In the genomic region with DNA sequence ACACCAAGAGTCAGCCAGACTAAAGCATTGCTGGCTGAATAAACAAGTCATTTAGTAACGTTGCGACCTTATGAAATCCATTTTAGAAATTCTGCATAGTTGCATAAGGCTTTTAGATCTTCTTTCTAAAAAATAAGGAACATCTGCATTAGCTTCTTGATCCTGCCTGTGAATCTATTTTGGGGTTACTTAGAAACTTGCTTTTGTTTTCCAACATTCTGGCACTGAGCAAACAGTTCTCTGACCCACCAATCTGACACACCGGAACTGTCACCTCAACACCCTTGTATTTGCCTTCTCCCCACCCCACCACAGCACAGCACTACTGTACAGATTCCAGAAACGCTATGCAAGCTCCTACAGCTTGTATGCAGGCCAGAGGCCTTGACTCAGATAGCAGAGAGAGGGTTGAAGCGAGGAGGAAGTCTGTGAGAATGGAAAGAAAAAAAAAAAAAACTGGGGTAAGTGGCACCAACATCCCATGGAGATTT, we compare ENCODE assay signal across 1 cellular context.
TF ChIP-seq lines count a peak whose summit lies in the region.

No MANE protein-coding gene starts in this region.

TF ChIP-seq in HepG2, 621 proteins besides CTCF, POLR2A, EP300 and RAD21 (continued from another document and continues in another):
- TF ChIP-seq, protein P1, sequence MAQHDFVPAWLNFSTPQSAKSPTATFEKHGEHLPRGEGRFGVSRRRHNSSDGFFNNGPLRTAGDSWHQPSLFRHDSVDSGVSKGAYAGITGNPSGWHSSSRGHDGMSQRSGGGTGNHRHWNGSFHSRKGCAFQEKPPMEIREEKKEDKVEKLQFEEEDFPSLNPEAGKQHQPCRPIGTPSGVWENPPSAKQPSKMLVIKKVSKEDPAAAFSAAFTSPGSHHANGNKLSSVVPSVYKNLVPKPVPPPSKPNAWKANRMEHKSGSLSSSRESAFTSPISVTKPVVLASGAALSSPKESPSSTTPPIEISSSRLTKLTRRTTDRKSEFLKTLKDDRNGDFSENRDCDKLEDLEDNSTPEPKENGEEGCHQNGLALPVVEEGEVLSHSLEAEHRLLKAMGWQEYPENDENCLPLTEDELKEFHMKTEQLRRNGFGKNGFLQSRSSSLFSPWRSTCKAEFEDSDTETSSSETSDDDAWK (CRISPR knock-in tag; IDR thresholded peaks at IDR 0.05): no peak
- TF ChIP-seq, protein P2, sequence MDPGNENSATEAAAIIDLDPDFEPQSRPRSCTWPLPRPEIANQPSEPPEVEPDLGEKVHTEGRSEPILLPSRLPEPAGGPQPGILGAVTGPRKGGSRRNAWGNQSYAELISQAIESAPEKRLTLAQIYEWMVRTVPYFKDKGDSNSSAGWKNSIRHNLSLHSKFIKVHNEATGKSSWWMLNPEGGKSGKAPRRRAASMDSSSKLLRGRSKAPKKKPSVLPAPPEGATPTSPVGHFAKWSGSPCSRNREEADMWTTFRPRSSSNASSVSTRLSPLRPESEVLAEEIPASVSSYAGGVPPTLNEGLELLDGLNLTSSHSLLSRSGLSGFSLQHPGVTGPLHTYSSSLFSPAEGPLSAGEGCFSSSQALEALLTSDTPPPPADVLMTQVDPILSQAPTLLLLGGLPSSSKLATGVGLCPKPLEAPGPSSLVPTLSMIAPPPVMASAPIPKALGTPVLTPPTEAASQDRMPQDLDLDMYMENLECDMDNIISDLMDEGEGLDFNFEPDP (CRISPR knock-in tag; conservative IDR thresholded peaks at IDR 0.05): no peak
- TF ChIP-seq HNRNPUL1 (IDR thresholded peaks at IDR 0.05; ENCODE audit: low read depth, low read length) (no peak), ZNF260 (CRISPR knock-in tag; IDR thresholded peaks at IDR 0.05; ENCODE audit: borderline replicate concordance, low read depth) (no peak), PITX1 (CRISPR knock-in tag; IDR thresholded peaks at IDR 0.05) (peak; percentile 59; the same call in 1 of the 2 replicates), STAG1 (CRISPR knock-in tag; IDR thresholded peaks at IDR 0.05) (no peak), KLF15 (CRISPR knock-in tag; IDR thresholded peaks at IDR 0.05; ENCODE audit: borderline replicate concordance) (no peak), ZNF598 (CRISPR knock-in tag; IDR thresholded peaks at IDR 0.05; ENCODE audit: borderline replicate concordance) (no peak), NCOA1 (CRISPR knock-in tag; IDR thresholded peaks at IDR 0.05) (no peak), ZNF33A (CRISPR knock-in tag; IDR thresholded peaks at IDR 0.05; ENCODE audit: borderline replicate concordance) (no peak), RAD51 (IDR thresholded peaks at IDR 0.05; ENCODE audit: borderline replicate concordance) (no peak), ARNT2 (CRISPR knock-in tag; IDR thresholded peaks at IDR 0.05; ENCODE audit: low read depth) (no peak), ZBTB20 (CRISPR knock-in tag; IDR thresholded peaks at IDR 0.05; ENCODE audit: borderline replicate concordance, low read depth) (peak; percentile 95; the same call in 1 of the 2 replicates), ZNF724P (CRISPR knock-in tag; IDR thresholded peaks at IDR 0.05; ENCODE audit: borderline replicate concordance) (no peak), GABPB1 (CRISPR knock-in tag; IDR thresholded peaks at IDR 0.05) (peak; percentile 61; the same call in 1 of the 2 replicates), ZNF792 (CRISPR knock-in tag; IDR thresholded peaks at IDR 0.05) (peak; percentile 76; the same call in 1 of the 2 replicates), CHD4 (IDR thresholded peaks at IDR 0.05; ENCODE audit: borderline replicate concordance, low read length) (no peak), THAP11 (CRISPR knock-in tag; IDR thresholded peaks at IDR 0.05) (peak; percentile 49), ISX (CRISPR knock-in tag; conservative IDR thresholded peaks at IDR 0.05) (no peak), ZNF562 (CRISPR knock-in tag; IDR thresholded peaks at IDR 0.05; ENCODE audit: borderline replicate concordance) (no peak), ZNF549 (CRISPR knock-in tag; IDR thresholded peaks at IDR 0.05) (no peak), RORA (CRISPR knock-in tag; IDR thresholded peaks at IDR 0.05) (no peak), ZNF678 (CRISPR knock-in tag; IDR thresholded peaks at IDR 0.05) (no peak), NPAS2 (CRISPR knock-in tag; IDR thresholded peaks at IDR 0.05; ENCODE audit: borderline replicate concordance) (no peak), PTBP1 (IDR thresholded peaks at IDR 0.05; ENCODE audit: low read depth, low read length, poor library complexity, severe bottlenecking) (no peak), ZNF24 (IDR thresholded peaks at IDR 0.05) (no peak), NFIC (IDR thresholded peaks at IDR 0.05; ENCODE audit: low read length) (peak; percentile 77; the same call in 1 of the 2 replicates), KMT2A (CRISPR knock-in tag; IDR thresholded peaks at IDR 0.05) (peak; percentile 77), ATAD3A (CRISPR knock-in tag; IDR thresholded peaks at IDR 0.05) (no peak), ZNF230 (CRISPR knock-in tag; IDR thresholded peaks at IDR 0.05) (no peak), SMAD9 (CRISPR knock-in tag; IDR thresholded peaks at IDR 0.05) (no peak), EED (CRISPR knock-in tag; IDR thresholded peaks at IDR 0.05) (no peak)
- TF ChIP-seq, protein P3, sequence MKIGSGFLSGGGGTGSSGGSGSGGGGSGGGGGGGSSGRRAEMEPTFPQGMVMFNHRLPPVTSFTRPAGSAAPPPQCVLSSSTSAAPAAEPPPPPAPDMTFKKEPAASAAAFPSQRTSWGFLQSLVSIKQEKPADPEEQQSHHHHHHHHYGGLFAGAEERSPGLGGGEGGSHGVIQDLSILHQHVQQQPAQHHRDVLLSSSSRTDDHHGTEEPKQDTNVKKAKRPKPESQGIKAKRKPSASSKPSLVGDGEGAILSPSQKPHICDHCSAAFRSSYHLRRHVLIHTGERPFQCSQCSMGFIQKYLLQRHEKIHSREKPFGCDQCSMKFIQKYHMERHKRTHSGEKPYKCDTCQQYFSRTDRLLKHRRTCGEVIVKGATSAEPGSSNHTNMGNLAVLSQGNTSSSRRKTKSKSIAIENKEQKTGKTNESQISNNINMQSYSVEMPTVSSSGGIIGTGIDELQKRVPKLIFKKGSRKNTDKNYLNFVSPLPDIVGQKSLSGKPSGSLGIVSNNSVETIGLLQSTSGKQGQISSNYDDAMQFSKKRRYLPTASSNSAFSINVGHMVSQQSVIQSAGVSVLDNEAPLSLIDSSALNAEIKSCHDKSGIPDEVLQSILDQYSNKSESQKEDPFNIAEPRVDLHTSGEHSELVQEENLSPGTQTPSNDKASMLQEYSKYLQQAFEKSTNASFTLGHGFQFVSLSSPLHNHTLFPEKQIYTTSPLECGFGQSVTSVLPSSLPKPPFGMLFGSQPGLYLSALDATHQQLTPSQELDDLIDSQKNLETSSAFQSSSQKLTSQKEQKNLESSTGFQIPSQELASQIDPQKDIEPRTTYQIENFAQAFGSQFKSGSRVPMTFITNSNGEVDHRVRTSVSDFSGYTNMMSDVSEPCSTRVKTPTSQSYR (CRISPR knock-in tag; IDR thresholded peaks at IDR 0.05; ENCODE audit: borderline replicate concordance): 0 out of 2 replicates have a peak, but pooled peaks have one; percentile 44
- TF ChIP-seq, protein P4, sequence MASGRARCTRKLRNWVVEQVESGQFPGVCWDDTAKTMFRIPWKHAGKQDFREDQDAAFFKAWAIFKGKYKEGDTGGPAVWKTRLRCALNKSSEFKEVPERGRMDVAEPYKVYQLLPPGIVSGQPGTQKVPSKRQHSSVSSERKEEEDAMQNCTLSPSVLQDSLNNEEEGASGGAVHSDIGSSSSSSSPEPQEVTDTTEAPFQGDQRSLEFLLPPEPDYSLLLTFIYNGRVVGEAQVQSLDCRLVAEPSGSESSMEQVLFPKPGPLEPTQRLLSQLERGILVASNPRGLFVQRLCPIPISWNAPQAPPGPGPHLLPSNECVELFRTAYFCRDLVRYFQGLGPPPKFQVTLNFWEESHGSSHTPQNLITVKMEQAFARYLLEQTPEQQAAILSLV (CRISPR knock-in tag; IDR thresholded peaks at IDR 0.05; ENCODE audit: borderline replicate concordance): no peak; the same call in 1 of the 2 replicates
- TF ChIP-seq, protein P5, sequence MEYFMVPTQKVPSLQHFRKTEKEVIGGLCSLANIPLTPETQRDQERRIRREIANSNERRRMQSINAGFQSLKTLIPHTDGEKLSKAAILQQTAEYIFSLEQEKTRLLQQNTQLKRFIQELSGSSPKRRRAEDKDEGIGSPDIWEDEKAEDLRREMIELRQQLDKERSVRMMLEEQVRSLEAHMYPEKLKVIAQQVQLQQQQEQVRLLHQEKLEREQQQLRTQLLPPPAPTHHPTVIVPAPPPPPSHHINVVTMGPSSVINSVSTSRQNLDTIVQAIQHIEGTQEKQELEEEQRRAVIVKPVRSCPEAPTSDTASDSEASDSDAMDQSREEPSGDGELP (IDR thresholded peaks at IDR 0.05; ENCODE audit: borderline replicate concordance, low read depth): peak; percentile 48; the same call in 1 of the 2 replicates
- TF ChIP-seq, protein P6, sequence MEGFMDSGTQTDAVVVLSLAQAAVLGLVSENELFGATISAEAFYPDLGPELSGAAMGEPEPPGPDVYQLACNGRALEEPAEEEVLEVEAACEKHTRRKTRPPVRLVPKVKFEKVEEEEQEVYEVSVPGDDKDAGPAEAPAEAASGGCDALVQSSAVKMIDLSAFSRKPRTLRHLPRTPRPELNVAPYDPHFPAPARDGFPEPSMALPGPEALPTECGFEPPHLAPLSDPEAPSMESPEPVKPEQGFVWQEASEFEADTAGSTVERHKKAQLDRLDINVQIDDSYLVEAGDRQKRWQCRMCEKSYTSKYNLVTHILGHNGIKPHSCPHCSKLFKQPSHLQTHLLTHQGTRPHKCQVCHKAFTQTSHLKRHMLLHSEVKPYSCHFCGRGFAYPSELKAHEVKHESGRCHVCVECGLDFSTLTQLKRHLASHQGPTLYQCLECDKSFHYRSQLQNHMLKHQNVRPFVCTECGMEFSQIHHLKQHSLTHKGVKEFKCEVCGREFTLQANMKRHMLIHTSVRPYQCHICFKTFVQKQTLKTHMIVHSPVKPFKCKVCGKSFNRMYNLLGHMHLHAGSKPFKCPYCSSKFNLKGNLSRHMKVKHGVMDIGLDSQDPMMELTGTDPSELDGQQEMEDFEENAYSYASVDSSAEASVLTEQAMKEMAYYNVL (CRISPR knock-in tag; IDR thresholded peaks at IDR 0.05; ENCODE audit: borderline replicate concordance): peak; percentile 89
- TF ChIP-seq, protein P7, sequence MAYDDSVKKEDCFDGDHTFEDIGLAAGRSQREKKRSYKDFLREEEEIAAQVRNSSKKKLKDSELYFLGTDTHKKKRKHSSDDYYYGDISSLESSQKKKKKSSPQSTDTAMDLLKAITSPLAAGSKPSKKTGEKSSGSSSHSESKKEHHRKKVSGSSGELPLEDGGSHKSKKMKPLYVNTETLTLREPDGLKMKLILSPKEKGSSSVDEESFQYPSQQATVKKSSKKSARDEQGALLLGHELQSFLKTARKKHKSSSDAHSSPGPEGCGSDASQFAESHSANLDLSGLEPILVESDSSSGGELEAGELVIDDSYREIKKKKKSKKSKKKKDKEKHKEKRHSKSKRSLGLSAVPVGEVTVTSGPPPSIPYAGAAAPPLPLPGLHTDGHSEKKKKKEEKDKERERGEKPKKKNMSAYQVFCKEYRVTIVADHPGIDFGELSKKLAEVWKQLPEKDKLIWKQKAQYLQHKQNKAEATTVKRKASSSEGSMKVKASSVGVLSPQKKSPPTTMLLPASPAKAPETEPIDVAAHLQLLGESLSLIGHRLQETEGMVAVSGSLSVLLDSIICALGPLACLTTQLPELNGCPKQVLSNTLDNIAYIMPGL (CRISPR knock-in tag; IDR thresholded peaks at IDR 0.05; ENCODE audit: borderline replicate concordance in 1 of 2, low read depth in 1 of 2): peak in 1 of 2 experiments; percentile 24; a peak in 1 of 4 replicates
- TF ChIP-seq, protein P8, sequence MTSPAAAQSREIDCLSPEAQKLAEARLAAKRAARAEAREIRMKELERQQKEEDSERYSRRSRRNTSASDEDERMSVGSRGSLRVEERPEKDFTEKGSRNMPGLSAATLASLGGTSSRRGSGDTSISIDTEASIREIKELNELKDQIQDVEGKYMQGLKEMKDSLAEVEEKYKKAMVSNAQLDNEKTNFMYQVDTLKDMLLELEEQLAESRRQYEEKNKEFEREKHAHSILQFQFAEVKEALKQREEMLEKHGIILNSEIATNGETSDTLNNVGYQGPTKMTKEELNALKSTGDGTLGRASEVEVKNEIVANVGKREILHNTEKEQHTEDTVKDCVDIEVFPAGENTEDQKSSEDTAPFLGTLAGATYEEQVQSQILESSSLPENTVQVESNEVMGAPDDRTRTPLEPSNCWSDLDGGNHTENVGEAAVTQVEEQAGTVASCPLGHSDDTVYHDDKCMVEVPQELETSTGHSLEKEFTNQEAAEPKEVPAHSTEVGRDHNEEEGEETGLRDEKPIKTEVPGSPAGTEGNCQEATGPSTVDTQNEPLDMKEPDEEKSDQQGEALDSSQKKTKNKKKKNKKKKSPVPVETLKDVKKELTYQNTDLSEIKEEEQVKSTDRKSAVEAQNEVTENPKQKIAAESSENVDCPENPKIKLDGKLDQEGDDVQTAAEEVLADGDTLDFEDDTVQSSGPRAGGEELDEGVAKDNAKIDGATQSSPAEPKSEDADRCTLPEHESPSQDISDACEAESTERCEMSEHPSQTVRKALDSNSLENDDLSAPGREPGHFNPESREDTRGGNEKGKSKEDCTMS (CRISPR knock-in tag; conservative IDR thresholded peaks at IDR 0.05): no peak
- TF ChIP-seq, protein P9, sequence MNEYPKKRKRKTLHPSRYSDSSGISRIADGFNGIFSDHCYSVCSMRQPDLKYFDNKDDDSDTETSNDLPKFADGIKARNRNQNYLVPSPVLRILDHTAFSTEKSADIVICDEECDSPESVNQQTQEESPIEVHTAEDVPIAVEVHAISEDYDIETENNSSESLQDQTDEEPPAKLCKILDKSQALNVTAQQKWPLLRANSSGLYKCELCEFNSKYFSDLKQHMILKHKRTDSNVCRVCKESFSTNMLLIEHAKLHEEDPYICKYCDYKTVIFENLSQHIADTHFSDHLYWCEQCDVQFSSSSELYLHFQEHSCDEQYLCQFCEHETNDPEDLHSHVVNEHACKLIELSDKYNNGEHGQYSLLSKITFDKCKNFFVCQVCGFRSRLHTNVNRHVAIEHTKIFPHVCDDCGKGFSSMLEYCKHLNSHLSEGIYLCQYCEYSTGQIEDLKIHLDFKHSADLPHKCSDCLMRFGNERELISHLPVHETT (CRISPR knock-in tag; conservative IDR thresholded peaks at IDR 0.05): no peak; the same call in 1 of the 2 replicates
- TF ChIP-seq, protein P10, sequence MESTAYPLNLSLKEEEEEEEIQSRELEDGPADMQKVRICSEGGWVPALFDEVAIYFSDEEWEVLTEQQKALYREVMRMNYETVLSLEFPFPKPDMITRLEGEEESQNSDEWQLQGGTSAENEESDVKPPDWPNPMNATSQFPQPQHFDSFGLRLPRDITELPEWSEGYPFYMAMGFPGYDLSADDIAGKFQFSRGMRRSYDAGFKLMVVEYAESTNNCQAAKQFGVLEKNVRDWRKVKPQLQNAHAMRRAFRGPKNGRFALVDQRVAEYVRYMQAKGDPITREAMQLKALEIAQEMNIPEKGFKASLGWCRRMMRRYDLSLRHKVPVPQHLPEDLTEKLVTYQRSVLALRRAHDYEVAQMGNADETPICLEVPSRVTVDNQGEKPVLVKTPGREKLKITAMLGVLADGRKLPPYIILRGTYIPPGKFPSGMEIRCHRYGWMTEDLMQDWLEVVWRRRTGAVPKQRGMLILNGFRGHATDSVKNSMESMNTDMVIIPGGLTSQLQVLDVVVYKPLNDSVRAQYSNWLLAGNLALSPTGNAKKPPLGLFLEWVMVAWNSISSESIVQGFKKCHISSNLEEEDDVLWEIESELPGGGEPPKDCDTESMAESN (CRISPR knock-in tag; conservative IDR thresholded peaks at IDR 0.05): 0 out of 2 replicates have a peak, but pooled peaks have one; percentile 46
